7 cellular contexts compared by ENCODE assay signal in the genomic region with DNA sequence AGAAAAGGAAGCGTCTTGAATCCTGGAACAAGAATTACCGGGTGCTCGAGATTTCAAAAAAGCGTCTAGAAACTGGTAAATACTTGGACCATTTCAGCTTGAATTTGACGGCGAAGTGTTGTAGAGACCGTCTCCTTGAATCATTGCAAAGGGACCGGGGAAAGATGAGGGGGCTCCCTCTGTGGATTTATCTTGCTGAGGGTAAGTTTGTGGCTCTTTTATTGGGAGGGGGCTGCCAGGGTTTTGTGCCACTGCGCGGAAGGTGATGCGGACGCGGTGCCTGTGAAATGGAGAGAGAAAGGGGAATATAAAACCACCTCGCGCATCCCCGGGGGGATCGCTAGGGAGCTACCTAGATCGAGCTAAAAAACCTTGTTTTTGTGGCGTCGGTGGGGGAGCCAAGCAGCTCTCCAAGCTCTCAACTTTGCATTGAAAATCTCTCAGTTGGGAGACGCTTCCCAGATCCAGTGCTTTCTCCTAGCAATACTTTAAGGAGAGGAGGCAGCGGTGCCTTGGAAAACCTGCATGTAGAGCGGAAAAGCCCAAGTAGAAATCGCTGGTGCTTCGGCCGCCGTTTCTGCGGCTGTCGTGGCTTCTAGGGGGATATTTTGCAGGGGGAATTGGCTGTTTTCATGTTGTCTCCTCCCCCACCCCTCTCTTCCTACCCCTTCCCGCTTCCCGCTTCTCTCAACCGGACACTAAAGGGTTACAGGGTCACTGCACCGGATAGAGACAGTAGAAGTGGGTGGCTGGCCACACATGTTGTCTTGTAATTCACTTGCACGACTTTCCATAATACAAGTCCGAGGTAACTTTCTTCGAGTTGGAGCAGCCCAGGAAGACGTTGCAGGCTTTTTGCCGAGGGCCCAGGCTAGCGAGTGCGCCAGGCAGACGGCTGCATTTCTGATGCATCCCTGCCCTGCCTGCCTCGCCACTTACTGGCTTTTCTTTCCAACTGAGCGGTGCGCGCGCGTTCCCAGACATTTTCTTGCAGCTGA.
DNase-seq lines count a peak whose midpoint lies in the region.

No MANE protein-coding gene starts in this region.

- peaks cover 9% of the 10 kb centered on the region for H3K27me3 ChIP-seq in HUES6 (ENCODE audit: control insufficient read depth, insufficient read depth, low read length)

- DNase-seq in hypothalamus (lab: John Stamatoyannopoulos, UW), result peak in 43 of 51 donors; percentile 8 to 81 (median 38)
- peak; percentile 38 for DNase-seq in renal cortical epithelial cell (ENCODE audit: low read depth)
- DNase-seq in NCI-H1417 treated with DMSO at 0.1 percent for 48 hours (lab: John Stamatoyannopoulos, UW), result no peak
- DNase-seq in SIG-M5 treated with dmso at 0.1 percent for 504 hours (lab: John Stamatoyannopoulos, UW; ENCODE audit: unreplicated experiment), result no peak
- DNase-seq in NCI-H2196 (lab: John Stamatoyannopoulos, UW; ENCODE audit: unreplicated experiment), result no peak

- H3K4me3 ChIP-seq in HUES6 (ENCODE audit: low read depth, low read length), result peak overlapping the region; percentile 63

- H3K4me1 ChIP-seq in HUES6 (ENCODE audit: control insufficient read depth, insufficient read depth, low read length), result peaks cover 15% of the 10 kb centered on the region

- H3K9ac ChIP-seq in HUES6 (ENCODE audit: low read length), result peak overlapping the region; percentile 63

- no peaks in the 10 kb centered on the region for H3K9me3 ChIP-seq in HUES6 (ENCODE audit: control insufficient read depth, insufficient read depth, low read depth, low read length)

- no peaks in the 10 kb centered on the region for H3K36me3 ChIP-seq in HUES6 (ENCODE audit: control insufficient read depth, insufficient read depth, low read length)

- H3K27ac ChIP-seq in HUES6 (ENCODE audit: low read depth, low read length) (no peak overlapping the region), angular gyrus (ENCODE audit: low read depth, low read length) (peak overlapping the region; percentile 51)

Comparison
In these comparisons a context has a peak if more than half of its experiments do, and no peak if none do; other contexts are left out.
1. DNase-seq: peak in hypothalamus (43 of 51) and renal cortical epithelial cell (single experiment); none in NCI-H1417 treated with DMSO at 0.1 percent for 48 hours (single experiment), SIG-M5 treated with dmso at 0.1 percent for 504 hours (single experiment) and NCI-H2196 (single experiment).